Comparison of ENCODE assay signal across 12 cellular contexts in genomic region chr17:44211281-44212265, GRCh38. TPM values are rescaled to one million over a fixed set of nuclear protein-coding genes. Genes with fewer than 3 reads are reported as not detected.
A peak's percentile ranks its signal among the peaks of the same experiment; 100 is the strongest.
DNase-seq lines count a peak whose midpoint lies in the region; ATAC-seq and TF ChIP-seq lines count a peak whose summit lies in the region.
"Had no signal": no experiment of that assay in that cellular context is flagged by ENCODE, and none has a peak within 500 bp of the region (broad histone marks: within the 10 kb centered on the region; RNA-seq: fewer than 3 reads in every experiment).

No MANE protein-coding gene starts in this region.

- TF ChIP-seq CTCF in activated CD8-positive, alpha-beta T cell treated with anti-CD3 and anti-CD28 coated beads for 36 hours (IDR thresholded peaks at IDR 0.05), result no peak
- no peak for TF ChIP-seq CTCF in psoas muscle (IDR thresholded peaks at IDR 0.05)

- POLR2A ChIA-PET in activated CD4-positive, alpha-beta T cell treated with anti-CD3 and anti-CD28 coated beads for 36 hours (lab: Charles Lee), result interaction anchor here (2.0 kb wide), 1 partner anchor 26 kb away, joined by 20 read pairs; the partner anchor contains the start of gene TMUB2
- POLR2A ChIA-PET in activated CD8-positive, alpha-beta T cell treated with anti-CD3 and anti-CD28 coated beads for 36 hours (lab: Charles Lee), result interaction anchor here (0.7 to 4.5 kb wide), 15 partner anchors 7 to 146 kb away, joined by 3 to 50 read pairs (median 8); partner anchors contain the start of genes GRN, TMUB2 and UBTF

- H3K4me3 ChIP-seq in psoas muscle, result no peak overlapping the region

- CTCF ChIA-PET in activated CD4-positive, alpha-beta T cell treated with anti-CD3 and anti-CD28 coated beads for 36 hours (lab: Charles Lee), result interaction anchor here (0.7 to 4.6 kb wide), 3 partner anchors 10 to 134 kb away, joined by 3 to 43 read pairs (median 38); partner anchors contain the start of gene UBTF
- CTCF ChIA-PET in activated CD8-positive, alpha-beta T cell treated with anti-CD3 and anti-CD28 coated beads for 36 hours (lab: Charles Lee), result interaction anchor here (0.8 to 4.3 kb wide), 14 partner anchors 8 to 152 kb away, joined by 3 to 63 read pairs (median 16); partner anchors contain the start of genes FAM171A2, GRN, SLC25A39 and TMUB2

- intact Hi-C loops in activated CD4-positive, alpha-beta T cell treated with anti-CD3 and anti-CD28 coated beads for 36 hours (cut with DNase I, micrococcal nuclease), result loop anchor here (2.0 to 10.0 kb wide), 3 partner anchors 113 to 683 kb away; partner anchors contain the start of genes EFTUD2 (in 1 of the 2), GRN (in 1 of the 2) and SLC25A39 (in 1 of the 2)
- intact Hi-C loops in activated CD8-positive, alpha-beta T cell treated with anti-CD3 and anti-CD28 coated beads for 36 hours (cut with micrococcal nuclease), result no loop called here
- intact Hi-C loops in psoas muscle (cut with DNase I), result loop anchor here (2.0 to 5.0 kb wide), 3 partner anchors 113 to 136 kb away; partner anchors contain the start of genes GRN (in 1 of the 2) and SLC25A39 (in 1 of the 2)

- no peaks in the 10 kb centered on the region for H3K9me3 ChIP-seq in psoas muscle

- H3K27me3 Mint-ChIP-seq in activated CD4-positive, alpha-beta T cell treated with anti-CD3 and anti-CD28 coated beads for 36 hours, result no peaks in the 10 kb centered on the region
- H3K27me3 Mint-ChIP-seq in activated CD8-positive, alpha-beta T cell treated with anti-CD3 and anti-CD28 coated beads for 36 hours, result no peaks in the 10 kb centered on the region

- peak overlapping the region; percentile 71 for H3K27ac ChIP-seq in psoas muscle

- H3K27me3 ChIP-seq in psoas muscle (ENCODE audit: insufficient read depth in 3 of 3, low read length in 2 of 3), result no peaks in the 10 kb centered on the region

- peak overlapping the region; percentile 60 for H3K27ac Mint-ChIP-seq in activated CD4-positive, alpha-beta T cell treated with anti-CD3 and anti-CD28 coated beads for 36 hours
- peak overlapping the region; percentile 81 for H3K27ac Mint-ChIP-seq in activated CD8-positive, alpha-beta T cell treated with anti-CD3 and anti-CD28 coated beads for 36 hours

- peaks cover 12 to 85% of the 10 kb centered on the region in 2 donors for H3K36me3 ChIP-seq in psoas muscle (ENCODE audit: insufficient read depth in 1 of 2, low read depth in 1 of 2)

- WGBS in psoas muscle, 3 donors, result 87 to 91% (median 88%) methylated on average over 26 to 30 of the region's 30 CpGs

- H3K36me3 Mint-ChIP-seq in activated CD4-positive, alpha-beta T cell treated with anti-CD3 and anti-CD28 coated beads for 36 hours (ENCODE audit: low read depth), result peaks cover 77% of the 10 kb centered on the region
- peaks cover 73% of the 10 kb centered on the region for H3K36me3 Mint-ChIP-seq in activated CD8-positive, alpha-beta T cell treated with anti-CD3 and anti-CD28 coated beads for 36 hours (ENCODE audit: low read depth)

- no peaks in the 10 kb centered on the region for H3K9me3 Mint-ChIP-seq in activated CD4-positive, alpha-beta T cell treated with anti-CD3 and anti-CD28 coated beads for 36 hours (ENCODE audit: low read depth)
- H3K9me3 Mint-ChIP-seq in activated CD8-positive, alpha-beta T cell treated with anti-CD3 and anti-CD28 coated beads for 36 hours, result no peaks in the 10 kb centered on the region

- H3K4me3 Mint-ChIP-seq in activated CD4-positive, alpha-beta T cell treated with anti-CD3 and anti-CD28 coated beads for 36 hours, result peak overlapping the region; percentile 35
- peak overlapping the region; percentile 61 for H3K4me3 Mint-ChIP-seq in activated CD8-positive, alpha-beta T cell treated with anti-CD3 and anti-CD28 coated beads for 36 hours

- no peak for DNase-seq in activated CD4-positive, alpha-beta T cell treated with anti-CD3 and anti-CD28 coated beads for 36 hours
- DNase-seq in activated CD4-positive, alpha-beta T cell treated with anti-CD3 and anti-CD28 coated beads, Interleukin-2, amount 50 U/mL, for 1 hour, result no peak
- no peak for DNase-seq in activated CD8-positive, alpha-beta T cell treated with anti-CD3 and anti-CD28 coated beads for 36 hours
- peak in 1 of 2 donors; percentile 45 for DNase-seq in psoas muscle
- no peak for DNase-seq in SK-N-DZ (ENCODE audit: low spot score)
- DNase-seq in NCI-H2196 treated with DMSO at 0.1 percent for 48 hours (lab: John Stamatoyannopoulos, UW; ENCODE audit: unreplicated experiment), result no peak
- DNase-seq: activated CD4-positive, alpha-beta T cell treated with anti-CD3 and anti-CD28 coated beads for 4 hours; NCI-H345; SHP77 treated with DMSO at 0.1 percent for 48 hours had no signal

- H3K4me1 Mint-ChIP-seq in activated CD4-positive, alpha-beta T cell treated with anti-CD3 and anti-CD28 coated beads for 36 hours, result peaks cover 66% of the 10 kb centered on the region
- H3K4me1 Mint-ChIP-seq in activated CD8-positive, alpha-beta T cell treated with anti-CD3 and anti-CD28 coated beads for 36 hours (ENCODE audit: low read depth), result peaks cover 72% of the 10 kb centered on the region

- no peak for ATAC-seq in activated CD4-positive, alpha-beta T cell treated with anti-CD3 and anti-CD28 coated beads for 36 hours
- no peak for ATAC-seq in activated CD8-positive, alpha-beta T cell treated with anti-CD3 and anti-CD28 coated beads for 36 hours
- ATAC-seq in psoas muscle, result no peak

- H3K4me1 ChIP-seq in psoas muscle, result peaks cover 24% of the 10 kb centered on the region

RNA-seq across cellular contexts. Expression of gene UBTF, which starts 7.9 kb away (rescaled TPM):
- 100 to 1,000 TPM; 127 to 162 TPM for total RNA-seq in activated CD4-positive, alpha-beta T cell treated with anti-CD3 and anti-CD28 coated beads for 36 hours
- total RNA-seq in activated CD8-positive, alpha-beta T cell treated with anti-CD3 and anti-CD28 coated beads for 36 hours, result 100 to 1,000 TPM; 129 to 135 TPM
- 10 to 100 TPM; 42.3 to 67.5 (median 49.9) TPM for total RNA-seq in psoas muscle
- 10 to 100 TPM; 36.0 to 49.4 (median 36.1) TPM for polyA plus RNA-seq in psoas muscle
- polyA plus RNA-seq in SK-N-DZ (2014; cell fraction: cytosol; rRNA removed), result 52.6 and 55.7 TPM in 2 replicates
- polyA plus RNA-seq in SK-N-DZ (2014; cell fraction: nucleus; rRNA removed), result 53.9 and 65.9 TPM in 2 replicates

RNA-seq across cellular contexts. Expression of gene ATXN7L3, which starts 11.9 kb away (rescaled TPM):
- total RNA-seq in activated CD4-positive, alpha-beta T cell treated with anti-CD3 and anti-CD28 coated beads for 36 hours, result 10 to 100 TPM; 66.3 to 70.6 TPM
- total RNA-seq in activated CD8-positive, alpha-beta T cell treated with anti-CD3 and anti-CD28 coated beads for 36 hours, result 10 to 100 TPM; 58.1 to 62.3 TPM
- 10 to 100 TPM; 25.6 to 42.6 (median 38.8) TPM for total RNA-seq in psoas muscle
- 10 to 100 TPM; 20.4 to 35.1 (median 21.8) TPM for polyA plus RNA-seq in psoas muscle
- polyA plus RNA-seq in SK-N-DZ (2014; cell fraction: cytosol; rRNA removed), result 65.3 and 79.4 TPM in 2 replicates
- polyA plus RNA-seq in SK-N-DZ (2014; cell fraction: nucleus; rRNA removed), result 83.0 and 87.0 TPM in 2 replicates

RNA-seq across cellular contexts. Expression of gene TMUB2, which starts 24.8 kb away (rescaled TPM):
- 10 to 100 TPM; 19.8 to 20.3 TPM for total RNA-seq in activated CD4-positive, alpha-beta T cell treated with anti-CD3 and anti-CD28 coated beads for 36 hours
- total RNA-seq in activated CD8-positive, alpha-beta T cell treated with anti-CD3 and anti-CD28 coated beads for 36 hours, result 10 to 100 TPM; 17.5 TPM
- 10 to 100 TPM; 14.1 to 20.9 (median 20.3) TPM for total RNA-seq in psoas muscle
- 10 to 100 TPM; 22.8 to 44.4 (median 34.7) TPM for polyA plus RNA-seq in psoas muscle
- 29.7 and 31.6 TPM in 2 replicates for polyA plus RNA-seq in SK-N-DZ (2014; cell fraction: cytosol; rRNA removed)
- 48.7 and 55.7 TPM in 2 replicates for polyA plus RNA-seq in SK-N-DZ (2014; cell fraction: nucleus; rRNA removed)

RNA-seq across cellular contexts. Expression of gene ASB16, which starts 41.1 kb away (rescaled TPM):
- total RNA-seq in activated CD4-positive, alpha-beta T cell treated with anti-CD3 and anti-CD28 coated beads for 36 hours, result under 1 TPM; 0.14 TPM
- total RNA-seq in activated CD8-positive, alpha-beta T cell treated with anti-CD3 and anti-CD28 coated beads for 36 hours, result under 1 TPM; 0.18 to 0.27 TPM
- 10 to 100 TPM; 17.0 to 43.4 (median 26.1) TPM for total RNA-seq in psoas muscle
- polyA plus RNA-seq in psoas muscle, result 10 to 100 TPM in 1 of 3 donors, 1 to 10 TPM in 2; 1.1 to 16.5 (median 9.9) TPM
- polyA plus RNA-seq in SK-N-DZ (2014; cell fraction: cytosol; rRNA removed), result 0.57 TPM in 1 of 2 replicates, not detected in the other
- 0.16 and 0.39 TPM in 2 replicates for polyA plus RNA-seq in SK-N-DZ (2014; cell fraction: nucleus; rRNA removed)
- total RNA-seq: A172 had no signal
- polyA plus RNA-seq: neural cell had no signal

RNA-seq across cellular contexts. Expression of gene SLC4A1, which starts 56.4 kb away (rescaled TPM):
- total RNA-seq in activated CD4-positive, alpha-beta T cell treated with anti-CD3 and anti-CD28 coated beads for 36 hours, result not detected
- total RNA-seq in activated CD8-positive, alpha-beta T cell treated with anti-CD3 and anti-CD28 coated beads for 36 hours, result not detected
- 1 to 10 TPM in 2 of 4 donors, under 1 TPM in 1, not detected in 1; 0.26 to 7.2 (median 2.2) TPM for total RNA-seq in psoas muscle
- polyA plus RNA-seq in psoas muscle, result under 1 TPM in 1 of 3 donors, not detected in 2; 0.29 TPM
- polyA plus RNA-seq in SK-N-DZ (2014; cell fraction: cytosol; rRNA removed), result 0.03 TPM in 1 of 2 replicates, not detected in the other
- polyA plus RNA-seq in SK-N-DZ (2014; cell fraction: nucleus; rRNA removed), result not detected in 2 replicates
- total RNA-seq: A172 had no signal
- polyA plus RNA-seq: esophagus had no signal
